Comparison of ENCODE assay signal across 1 cellular context in the genomic region with DNA sequence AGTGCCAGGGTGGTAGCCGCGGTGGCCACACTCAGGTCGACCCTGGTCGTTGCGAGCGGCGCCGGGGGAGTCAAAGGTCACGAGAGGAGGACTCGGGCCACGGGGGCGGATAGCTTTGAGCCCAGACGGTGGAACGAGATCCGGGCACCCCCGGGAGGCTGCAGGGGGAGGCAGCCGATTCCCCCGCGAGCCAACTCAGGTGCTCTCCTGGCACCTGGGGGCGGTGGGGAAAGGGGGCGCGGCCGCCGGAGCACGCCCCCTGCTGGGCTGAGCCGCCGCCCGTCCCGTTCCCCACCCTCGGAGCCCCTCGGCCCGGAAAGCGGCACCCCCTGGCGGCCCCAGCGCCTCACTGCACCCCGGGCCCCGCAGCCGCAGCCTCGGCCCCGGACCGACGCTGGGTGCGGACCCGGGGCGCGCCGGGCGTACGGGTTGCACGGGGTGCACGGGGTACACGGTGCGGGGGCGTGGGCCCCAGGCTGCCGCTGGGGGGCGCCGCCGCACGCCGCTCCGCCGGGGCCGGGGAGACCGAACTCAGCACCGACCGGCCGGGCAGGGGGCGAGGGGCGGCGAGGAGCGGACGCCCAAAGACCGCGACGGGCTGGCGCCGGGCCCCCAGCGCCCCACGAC.
TF ChIP-seq lines count a peak whose summit lies in the region.

No MANE protein-coding gene starts in this region.

TF ChIP-seq in HepG2, 621 proteins besides CTCF, POLR2A, EP300 and RAD21 (continued from another document and continues in another):
- TF ChIP-seq, protein P1, sequence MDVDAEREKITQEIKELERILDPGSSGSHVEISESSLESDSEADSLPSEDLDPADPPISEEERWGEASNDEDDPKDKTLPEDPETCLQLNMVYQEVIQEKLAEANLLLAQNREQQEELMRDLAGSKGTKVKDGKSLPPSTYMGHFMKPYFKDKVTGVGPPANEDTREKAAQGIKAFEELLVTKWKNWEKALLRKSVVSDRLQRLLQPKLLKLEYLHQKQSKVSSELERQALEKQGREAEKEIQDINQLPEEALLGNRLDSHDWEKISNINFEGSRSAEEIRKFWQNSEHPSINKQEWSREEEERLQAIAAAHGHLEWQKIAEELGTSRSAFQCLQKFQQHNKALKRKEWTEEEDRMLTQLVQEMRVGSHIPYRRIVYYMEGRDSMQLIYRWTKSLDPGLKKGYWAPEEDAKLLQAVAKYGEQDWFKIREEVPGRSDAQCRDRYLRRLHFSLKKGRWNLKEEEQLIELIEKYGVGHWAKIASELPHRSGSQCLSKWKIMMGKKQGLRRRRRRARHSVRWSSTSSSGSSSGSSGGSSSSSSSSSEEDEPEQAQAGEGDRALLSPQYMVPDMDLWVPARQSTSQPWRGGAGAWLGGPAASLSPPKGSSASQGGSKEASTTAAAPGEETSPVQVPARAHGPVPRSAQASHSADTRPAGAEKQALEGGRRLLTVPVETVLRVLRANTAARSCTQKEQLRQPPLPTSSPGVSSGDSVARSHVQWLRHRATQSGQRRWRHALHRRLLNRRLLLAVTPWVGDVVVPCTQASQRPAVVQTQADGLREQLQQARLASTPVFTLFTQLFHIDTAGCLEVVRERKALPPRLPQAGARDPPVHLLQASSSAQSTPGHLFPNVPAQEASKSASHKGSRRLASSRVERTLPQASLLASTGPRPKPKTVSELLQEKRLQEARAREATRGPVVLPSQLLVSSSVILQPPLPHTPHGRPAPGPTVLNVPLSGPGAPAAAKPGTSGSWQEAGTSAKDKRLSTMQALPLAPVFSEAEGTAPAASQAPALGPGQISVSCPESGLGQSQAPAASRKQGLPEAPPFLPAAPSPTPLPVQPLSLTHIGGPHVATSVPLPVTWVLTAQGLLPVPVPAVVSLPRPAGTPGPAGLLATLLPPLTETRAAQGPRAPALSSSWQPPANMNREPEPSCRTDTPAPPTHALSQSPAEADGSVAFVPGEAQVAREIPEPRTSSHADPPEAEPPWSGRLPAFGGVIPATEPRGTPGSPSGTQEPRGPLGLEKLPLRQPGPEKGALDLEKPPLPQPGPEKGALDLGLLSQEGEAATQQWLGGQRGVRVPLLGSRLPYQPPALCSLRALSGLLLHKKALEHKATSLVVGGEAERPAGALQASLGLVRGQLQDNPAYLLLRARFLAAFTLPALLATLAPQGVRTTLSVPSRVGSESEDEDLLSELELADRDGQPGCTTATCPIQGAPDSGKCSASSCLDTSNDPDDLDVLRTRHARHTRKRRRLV (CRISPR knock-in tag; IDR thresholded peaks at IDR 0.05): no peak
- TF ChIP-seq GABPB1 (CRISPR knock-in tag; IDR thresholded peaks at IDR 0.05): no peak; the same call in 1 of the 2 replicates
- no peak for TF ChIP-seq ATF7-NPFF (CRISPR knock-in tag; IDR thresholded peaks at IDR 0.05; ENCODE audit: low read depth)
- TF ChIP-seq MBD4 (IDR thresholded peaks at IDR 0.05; ENCODE audit: borderline replicate concordance, low read length): no peak
- TF ChIP-seq MBNL3 (CRISPR knock-in tag; conservative IDR thresholded peaks at IDR 0.05): no peak
- TF ChIP-seq CAMTA2 (CRISPR knock-in tag; IDR thresholded peaks at IDR 0.05; ENCODE audit: borderline replicate concordance): no peak
- TF ChIP-seq, protein P2, sequence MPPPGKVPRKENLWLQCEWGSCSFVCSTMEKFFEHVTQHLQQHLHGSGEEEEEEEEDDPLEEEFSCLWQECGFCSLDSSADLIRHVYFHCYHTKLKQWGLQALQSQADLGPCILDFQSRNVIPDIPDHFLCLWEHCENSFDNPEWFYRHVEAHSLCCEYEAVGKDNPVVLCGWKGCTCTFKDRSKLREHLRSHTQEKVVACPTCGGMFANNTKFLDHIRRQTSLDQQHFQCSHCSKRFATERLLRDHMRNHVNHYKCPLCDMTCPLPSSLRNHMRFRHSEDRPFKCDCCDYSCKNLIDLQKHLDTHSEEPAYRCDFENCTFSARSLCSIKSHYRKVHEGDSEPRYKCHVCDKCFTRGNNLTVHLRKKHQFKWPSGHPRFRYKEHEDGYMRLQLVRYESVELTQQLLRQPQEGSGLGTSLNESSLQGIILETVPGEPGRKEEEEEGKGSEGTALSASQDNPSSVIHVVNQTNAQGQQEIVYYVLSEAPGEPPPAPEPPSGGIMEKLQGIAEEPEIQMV (CRISPR knock-in tag; IDR thresholded peaks at IDR 0.05; ENCODE audit: low read depth): 0 out of 2 replicates have a peak, but pooled peaks have one; percentile 27
- TF ChIP-seq HOXD1 (CRISPR knock-in tag; IDR thresholded peaks at IDR 0.05): no peak
- peak; percentile 64; the same call in 1 of the 2 replicates for TF ChIP-seq NR2F6 (IDR thresholded peaks at IDR 0.05)
- TF ChIP-seq NR2F6 (CRISPR knock-in tag; IDR thresholded peaks at IDR 0.05): peak; percentile 62; the same call in 1 of the 2 replicates
- TF ChIP-seq ZFP90 (CRISPR knock-in tag; IDR thresholded peaks at IDR 0.05; ENCODE audit: borderline replicate concordance): no peak
- no peak for TF ChIP-seq SIX1 (CRISPR knock-in tag; IDR thresholded peaks at IDR 0.05; ENCODE audit: borderline replicate concordance)
- TF ChIP-seq BCL6 (CRISPR knock-in tag; IDR thresholded peaks at IDR 0.05): no peak
- TF ChIP-seq, protein P3, sequence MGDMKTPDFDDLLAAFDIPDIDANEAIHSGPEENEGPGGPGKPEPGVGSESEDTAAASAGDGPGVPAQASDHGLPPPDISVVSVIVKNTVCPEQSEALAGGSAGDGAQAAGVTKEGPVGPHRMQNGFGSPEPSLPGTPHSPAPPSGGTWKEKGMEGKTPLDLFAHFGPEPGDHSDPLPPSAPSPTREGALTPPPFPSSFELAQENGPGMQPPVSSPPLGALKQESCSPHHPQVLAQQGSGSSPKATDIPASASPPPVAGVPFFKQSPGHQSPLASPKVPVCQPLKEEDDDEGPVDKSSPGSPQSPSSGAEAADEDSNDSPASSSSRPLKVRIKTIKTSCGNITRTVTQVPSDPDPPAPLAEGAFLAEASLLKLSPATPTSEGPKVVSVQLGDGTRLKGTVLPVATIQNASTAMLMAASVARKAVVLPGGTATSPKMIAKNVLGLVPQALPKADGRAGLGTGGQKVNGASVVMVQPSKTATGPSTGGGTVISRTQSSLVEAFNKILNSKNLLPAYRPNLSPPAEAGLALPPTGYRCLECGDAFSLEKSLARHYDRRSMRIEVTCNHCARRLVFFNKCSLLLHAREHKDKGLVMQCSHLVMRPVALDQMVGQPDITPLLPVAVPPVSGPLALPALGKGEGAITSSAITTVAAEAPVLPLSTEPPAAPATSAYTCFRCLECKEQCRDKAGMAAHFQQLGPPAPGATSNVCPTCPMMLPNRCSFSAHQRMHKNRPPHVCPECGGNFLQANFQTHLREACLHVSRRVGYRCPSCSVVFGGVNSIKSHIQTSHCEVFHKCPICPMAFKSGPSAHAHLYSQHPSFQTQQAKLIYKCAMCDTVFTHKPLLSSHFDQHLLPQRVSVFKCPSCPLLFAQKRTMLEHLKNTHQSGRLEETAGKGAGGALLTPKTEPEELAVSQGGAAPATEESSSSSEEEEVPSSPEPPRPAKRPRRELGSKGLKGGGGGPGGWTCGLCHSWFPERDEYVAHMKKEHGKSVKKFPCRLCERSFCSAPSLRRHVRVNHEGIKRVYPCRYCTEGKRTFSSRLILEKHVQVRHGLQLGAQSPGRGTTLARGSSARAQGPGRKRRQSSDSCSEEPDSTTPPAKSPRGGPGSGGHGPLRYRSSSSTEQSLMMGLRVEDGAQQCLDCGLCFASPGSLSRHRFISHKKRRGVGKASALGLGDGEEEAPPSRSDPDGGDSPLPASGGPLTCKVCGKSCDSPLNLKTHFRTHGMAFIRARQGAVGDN (CRISPR knock-in tag; IDR thresholded peaks at IDR 0.05): peak; percentile 69
- TF ChIP-seq, protein P4, sequence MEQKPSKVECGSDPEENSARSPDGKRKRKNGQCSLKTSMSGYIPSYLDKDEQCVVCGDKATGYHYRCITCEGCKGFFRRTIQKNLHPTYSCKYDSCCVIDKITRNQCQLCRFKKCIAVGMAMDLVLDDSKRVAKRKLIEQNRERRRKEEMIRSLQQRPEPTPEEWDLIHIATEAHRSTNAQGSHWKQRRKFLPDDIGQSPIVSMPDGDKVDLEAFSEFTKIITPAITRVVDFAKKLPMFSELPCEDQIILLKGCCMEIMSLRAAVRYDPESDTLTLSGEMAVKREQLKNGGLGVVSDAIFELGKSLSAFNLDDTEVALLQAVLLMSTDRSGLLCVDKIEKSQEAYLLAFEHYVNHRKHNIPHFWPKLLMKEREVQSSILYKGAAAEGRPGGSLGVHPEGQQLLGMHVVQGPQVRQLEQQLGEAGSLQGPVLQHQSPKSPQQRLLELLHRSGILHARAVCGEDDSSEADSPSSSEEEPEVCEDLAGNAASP (CRISPR knock-in tag; IDR thresholded peaks at IDR 0.05; ENCODE audit: borderline replicate concordance): no peak
- TF ChIP-seq PHF5A (CRISPR knock-in tag; IDR thresholded peaks at IDR 0.05; ENCODE audit: low read depth, unreplicated experiment): peak; percentile 31
- peak; percentile 81 for TF ChIP-seq NR2C2 (CRISPR knock-in tag; IDR thresholded peaks at IDR 0.05; ENCODE audit: borderline replicate concordance)
- TF ChIP-seq, protein P5, sequence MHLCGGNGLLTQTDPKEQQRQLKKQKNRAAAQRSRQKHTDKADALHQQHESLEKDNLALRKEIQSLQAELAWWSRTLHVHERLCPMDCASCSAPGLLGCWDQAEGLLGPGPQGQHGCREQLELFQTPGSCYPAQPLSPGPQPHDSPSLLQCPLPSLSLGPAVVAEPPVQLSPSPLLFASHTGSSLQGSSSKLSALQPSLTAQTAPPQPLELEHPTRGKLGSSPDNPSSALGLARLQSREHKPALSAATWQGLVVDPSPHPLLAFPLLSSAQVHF (CRISPR knock-in tag; IDR thresholded peaks at IDR 0.05): no peak
- peak; percentile 43; the same call in 1 of the 2 replicates for TF ChIP-seq ZMYM3 (CRISPR knock-in tag; IDR thresholded peaks at IDR 0.05)
- no peak for TF ChIP-seq MTA1 (CRISPR knock-in tag; IDR thresholded peaks at IDR 0.05; ENCODE audit: borderline replicate concordance)
- peak; percentile 93 for TF ChIP-seq ZBTB7B (CRISPR knock-in tag; IDR thresholded peaks at IDR 0.05)
- 0 out of 2 replicates have a peak, but pooled peaks have one; percentile 33 for TF ChIP-seq TGIF2 (CRISPR knock-in tag; IDR thresholded peaks at IDR 0.05)
- 0 out of 2 replicates have a peak, but pooled peaks have one; percentile 26 for TF ChIP-seq MXD4 (CRISPR knock-in tag; IDR thresholded peaks at IDR 0.05)
- no peak for TF ChIP-seq ARNTL (CRISPR knock-in tag; IDR thresholded peaks at IDR 0.05)
- peak; percentile 58; the same call in 1 of the 2 replicates for TF ChIP-seq HOXA3 (CRISPR knock-in tag; IDR thresholded peaks at IDR 0.05)
- 0 out of 2 replicates have a peak, but pooled peaks have one; percentile 48 for TF ChIP-seq ZBTB3 (CRISPR knock-in tag; IDR thresholded peaks at IDR 0.05; ENCODE audit: borderline replicate concordance, low read depth)
- TF ChIP-seq, protein P6, sequence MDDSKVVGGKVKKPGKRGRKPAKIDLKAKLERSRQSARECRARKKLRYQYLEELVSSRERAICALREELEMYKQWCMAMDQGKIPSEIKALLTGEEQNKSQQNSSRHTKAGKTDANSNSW (CRISPR knock-in tag; IDR thresholded peaks at IDR 0.05; ENCODE audit: borderline replicate concordance): no peak
- no peak for TF ChIP-seq LCORL (IDR thresholded peaks at IDR 0.05)
- TF ChIP-seq LCORL (CRISPR knock-in tag; IDR thresholded peaks at IDR 0.05): peak; percentile 76
- TF ChIP-seq, protein P7, sequence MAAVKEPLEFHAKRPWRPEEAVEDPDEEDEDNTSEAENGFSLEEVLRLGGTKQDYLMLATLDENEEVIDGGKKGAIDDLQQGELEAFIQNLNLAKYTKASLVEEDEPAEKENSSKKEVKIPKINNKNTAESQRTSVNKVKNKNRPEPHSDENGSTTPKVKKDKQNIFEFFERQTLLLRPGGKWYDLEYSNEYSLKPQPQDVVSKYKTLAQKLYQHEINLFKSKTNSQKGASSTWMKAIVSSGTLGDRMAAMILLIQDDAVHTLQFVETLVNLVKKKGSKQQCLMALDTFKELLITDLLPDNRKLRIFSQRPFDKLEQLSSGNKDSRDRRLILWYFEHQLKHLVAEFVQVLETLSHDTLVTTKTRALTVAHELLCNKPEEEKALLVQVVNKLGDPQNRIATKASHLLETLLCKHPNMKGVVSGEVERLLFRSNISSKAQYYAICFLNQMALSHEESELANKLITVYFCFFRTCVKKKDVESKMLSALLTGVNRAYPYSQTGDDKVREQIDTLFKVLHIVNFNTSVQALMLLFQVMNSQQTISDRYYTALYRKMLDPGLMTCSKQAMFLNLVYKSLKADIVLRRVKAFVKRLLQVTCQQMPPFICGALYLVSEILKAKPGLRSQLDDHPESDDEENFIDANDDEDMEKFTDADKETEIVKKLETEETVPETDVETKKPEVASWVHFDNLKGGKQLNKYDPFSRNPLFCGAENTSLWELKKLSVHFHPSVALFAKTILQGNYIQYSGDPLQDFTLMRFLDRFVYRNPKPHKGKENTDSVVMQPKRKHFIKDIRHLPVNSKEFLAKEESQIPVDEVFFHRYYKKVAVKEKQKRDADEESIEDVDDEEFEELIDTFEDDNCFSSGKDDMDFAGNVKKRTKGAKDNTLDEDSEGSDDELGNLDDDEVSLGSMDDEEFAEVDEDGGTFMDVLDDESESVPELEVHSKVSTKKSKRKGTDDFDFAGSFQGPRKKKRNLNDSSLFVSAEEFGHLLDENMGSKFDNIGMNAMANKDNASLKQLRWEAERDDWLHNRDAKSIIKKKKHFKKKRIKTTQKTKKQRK (IDR thresholded peaks at IDR 0.05; ENCODE audit: low read length): no peak
- no peak for TF ChIP-seq CC2D1A (CRISPR knock-in tag; IDR thresholded peaks at IDR 0.05)
- no peak for TF ChIP-seq ZNF775 (CRISPR knock-in tag; IDR thresholded peaks at IDR 0.05; ENCODE audit: borderline replicate concordance)
- TF ChIP-seq NFE2L1 (CRISPR knock-in tag; IDR thresholded peaks at IDR 0.05; ENCODE audit: borderline replicate concordance): no peak
- TF ChIP-seq ZMAT3 (CRISPR knock-in tag; conservative IDR thresholded peaks at IDR 0.05): no peak
- TF ChIP-seq PAWR (CRISPR knock-in tag; IDR thresholded peaks at IDR 0.05; ENCODE audit: borderline replicate concordance): no peak
- TF ChIP-seq SALL2 (CRISPR knock-in tag; IDR thresholded peaks at IDR 0.05): no peak
- peak; percentile 55 for TF ChIP-seq XRCC5 (optimal IDR thresholded peaks at IDR 0.05; ENCODE audit: low read length)
- no peak for TF ChIP-seq NBN (conservative IDR thresholded peaks at IDR 0.05)
- TF ChIP-seq ZNF460 (CRISPR knock-in tag; IDR thresholded peaks at IDR 0.05; ENCODE audit: borderline replicate concordance): no peak
- no peak for TF ChIP-seq SUZ12 (IDR thresholded peaks at IDR 0.05; ENCODE audit: low read depth, low read length)
- no peak; the same call in 1 of the 2 replicates for TF ChIP-seq FOXK1 (CRISPR knock-in tag; IDR thresholded peaks at IDR 0.05; ENCODE audit: borderline replicate concordance, low read depth)
